Comparison of ENCODE assay signal across 8 cellular contexts in genomic region chr17:78337244-78338109, GRCh38. TPM values are rescaled to one million over a fixed set of nuclear protein-coding genes. Genes with fewer than 3 reads are reported as not detected.
DNase-seq lines count a peak whose midpoint lies in the region; ATAC-seq, FAIRE-seq and TF ChIP-seq lines count a peak whose summit lies in the region.

No MANE protein-coding gene starts in this region.

- DNase-seq in GM12892 (ENCODE audit: insufficient read length) (peak; percentile 66), RWPE2 (ENCODE audit: low spot score) (peak; percentile 90), T-helper 1 cell (no peak), frontal cortex (ENCODE audit: low spot score in 2 of 2) (no peak)
- no peak for DNase-seq in activated T-cell treated with anti-CD3 and anti-CD28 coated beads, Interleukin-2, amount 50 U/mL, for 48 hours

- no peaks in the 10 kb centered on the region for H3K27me3 ChIP-seq in RWPE2 (ENCODE audit: insufficient read depth, poor library complexity, severe bottlenecking)
- H3K27me3 ChIP-seq in mucosa of rectum (ENCODE audit: control insufficient read depth in 2 of 2, insufficient read depth in 2 of 2, low read length in 2 of 2): no peaks in the 10 kb centered on the region

- H3K36me3 ChIP-seq in RWPE2 (ENCODE audit: low read depth): no peaks in the 10 kb centered on the region
- H3K36me3 ChIP-seq in mucosa of rectum (ENCODE audit: control insufficient read depth in 2 of 2, insufficient read depth in 2 of 2, low read length in 2 of 2): no peaks in the 10 kb centered on the region

- no peak for TF ChIP-seq POLR2A in GM12892 (IDR thresholded peaks at IDR 0.05; ENCODE audit: low read depth, low read length)

- H3K4me3 ChIP-seq in RWPE2 (ENCODE audit: severe bottlenecking) (no peak overlapping the region), mucosa of rectum (ENCODE audit: low read length in 2 of 2) (no peak overlapping the region)

- TF ChIP-seq CTCF in RWPE2 (IDR thresholded peaks at IDR 0.05; ENCODE audit: poor library complexity, severe bottlenecking): no peak

- H3K4me1 ChIP-seq in RWPE2 (ENCODE audit: insufficient read depth, poor library complexity, severe bottlenecking): peaks cover 62% of the 10 kb centered on the region
- H3K4me1 ChIP-seq in mucosa of rectum (ENCODE audit: control insufficient read depth in 2 of 2, insufficient read depth in 2 of 2, low read length in 2 of 2): peaks cover 12 to 17% of the 10 kb centered on the region in 2 donors

- H3K27ac ChIP-seq in RWPE2 (ENCODE audit: poor library complexity, severe bottlenecking) (peak overlapping the region; percentile 94), mucosa of rectum (ENCODE audit: low read depth in 2 of 2, low read length in 2 of 2) (peak overlapping the region; percentile 27 to 32)

- H3K9me3 ChIP-seq in RWPE2 (ENCODE audit: severe bottlenecking): no peaks in the 10 kb centered on the region
- H3K9me3 ChIP-seq in mucosa of rectum (ENCODE audit: control insufficient read depth in 2 of 2, low read length in 2 of 2): no peaks in the 10 kb centered on the region

- ATAC-seq in HG02870 (IDR thresholded peaks at IDR 0.05; ENCODE audit: unreplicated experiment) (peak; percentile 59), RWPE2 (ENCODE audit: low read depth) (peak; percentile 50), GM19452 (IDR thresholded peaks at IDR 0.05; ENCODE audit: unreplicated experiment) (no peak)

- no peak overlapping the region for H3K9ac ChIP-seq in mucosa of rectum (ENCODE audit: low read depth in 1 of 2, low read length in 2 of 2)

- FAIRE-seq in GM12892 (lab: Jason Lieb, UNC) (peak; percentile 94), frontal cortex (lab: Jason Lieb, UNC) (no peak)

RNA-seq across cellular contexts. Expression of gene SOCS3, which starts 22.4 kb away (rescaled TPM):
- 2.3 TPM for polyA plus RNA-seq in GM12892 (2012; ENCODE audit: missing spikeins)
- 5.3 TPM for total RNA-seq in frontal cortex

RNA-seq across cellular contexts. Expression of gene PGS1, which starts 41.0 kb away (rescaled TPM):
- polyA plus RNA-seq in GM12892 (2012; ENCODE audit: missing spikeins): 16.9 TPM
- total RNA-seq in frontal cortex: 18.8 TPM

Comparison
In these comparisons a context has a peak if more than half of its experiments do, and no peak if none do; other contexts are left out.
1. DNase-seq: peak in GM12892 (single experiment) and RWPE2 (single experiment); none in T-helper 1 cell (0 of 5), activated T-cell treated with anti-CD3 and anti-CD28 coated beads, Interleukin-2, amount 50 U/mL, for 48 hours (0 of 2) and frontal cortex (0 of 2).